ENCODE assay signal across 28 cellular contexts in the genomic region with DNA sequence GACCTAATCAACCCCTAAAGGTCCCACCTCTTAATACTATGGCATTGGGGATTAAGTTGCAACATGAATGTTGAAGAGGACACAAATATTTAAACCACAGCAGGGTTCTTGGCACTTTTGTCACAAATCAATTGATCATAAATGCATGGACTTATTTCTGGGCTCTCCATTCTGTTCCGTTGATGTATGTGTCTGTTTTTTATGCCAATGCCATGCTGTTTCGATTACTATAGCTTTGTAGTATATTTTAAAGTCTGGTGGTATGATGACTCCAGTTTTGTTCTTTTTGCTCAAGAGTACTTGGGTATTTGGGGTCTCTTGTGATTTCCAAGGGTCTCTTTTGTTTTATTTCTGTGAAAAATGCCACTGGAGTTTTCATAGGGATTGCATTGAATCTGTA. TPM values are rescaled to one million over a fixed set of nuclear protein-coding genes. Genes with fewer than 3 reads are reported as not detected.
"Had no signal": no experiment of that assay in that cellular context is flagged by ENCODE, and none has a peak within 500 bp of the region (broad histone marks: within the 10 kb centered on the region; RNA-seq: fewer than 3 reads in every experiment).

No MANE protein-coding gene starts in this region.

- H3K27ac ChIP-seq: stomach, suprapubic skin, testis, thoracic aorta, thyroid gland, tibial artery, tibial nerve, transverse colon, upper lobe of left lung, upper lobe of right lung, uterus, vagina had no signal

- H3K9me3 ChIP-seq: testis, thyroid gland had no signal

- ATAC-seq: stimulated activated effector memory CD8-positive, alpha-beta T cell treated with anti-CD3 and anti-CD28 coated beads, Interleukin-12 subunit alpha, Interleukin-12 subunit beta, amount 100 ng/mL, for 72 hours; stimulated activated memory B cell treated with anti-CD40 and anti-IgM and Interleukin-4, amounts not matched to agents 10 μg/mL and 1 μg/mL and 100 μg/mL, for 72 hours; stimulated activated naive B cell treated with anti-CD40 and anti-IgM and Interleukin-4, amounts not matched to agents 10 μg/mL and 1 μg/mL and 100 μg/mL, for 72 hours; stimulated activated naive CD8-positive, alpha-beta T cell treated with anti-CD3 and anti-CD28 coated beads, Interleukin-15, amount 100 ng/mL, for 72 hours; stimulated activated naive CD8-positive, alpha-beta T cell treated with anti-CD3 and anti-CD28 coated beads, Interleukin-15, Interleukin-2, amounts not matched to agents 100 U/mL and 50 U/mL, for 24 hours; upper lobe of right lung had no signal

- DNase-seq: stimulated activated CD4-positive, alpha-beta T cell treated with anti-CD3 and anti-CD28 coated beads, Interleukin-2, amount 100 ng/mL, for 48 hours; stimulated activated CD4-positive, alpha-beta T cell treated with anti-CD3 and anti-CD28 coated beads, Interleukin-4, amount 100 ng/mL, for 1 hour; stimulated activated CD4-positive, alpha-beta T cell treated with anti-CD3 and anti-CD28 coated beads, Interleukin-4, amount 100 ng/mL, for 24 hours; stimulated activated CD4-positive, alpha-beta T cell treated with anti-CD3 and anti-CD28 coated beads, Interleukin-4, amount 100 ng/mL, for 4 hours; stimulated activated CD8-positive, alpha-beta memory T cell treated with anti-CD3 and anti-CD28 coated beads, Interleukin-4, amount 100 ng/mL, for 48 hours; stimulated activated naive B cell treated with anti-CD40 and anti-IgM and Interleukin-4, amounts not matched to agents 10 μg/mL and 1 μg/mL and 100 μg/mL, for 72 hours; stimulated activated naive CD4-positive, alpha-beta T cell; stimulated activated naive CD4-positive, alpha-beta T cell treated with Interleukin-2 at 50 U/mL for 16 hours; stimulated activated naive CD8-positive, alpha-beta T cell treated with anti-CD3 and anti-CD28 coated beads, Interleukin-15, amount 100 ng/mL, for 72 hours; stimulated activated naive CD8-positive, alpha-beta T cell treated with anti-CD3 and anti-CD28 coated beads, Interleukin-15, Interleukin-2, amounts not matched to agents 100 U/mL and 50 U/mL, for 24 hours; stomach; substantia nigra; testis; thyroid gland; tibial artery; transverse colon; trophoblast cell; upper lobe of left lung; upper lobe of right lung; uterus had no signal

- H3K36me3 ChIP-seq: stomach, suprapubic skin, thoracic aorta, thyroid gland, tibial artery, tibial nerve, transverse colon, upper lobe of left lung, upper lobe of right lung, uterus, vagina had no signal

- H3K27me3 ChIP-seq: stomach, suprapubic skin, testis, thyroid gland, tibial nerve, transverse colon, upper lobe of left lung, upper lobe of right lung, uterus, vagina had no signal

- H3K4me3 ChIP-seq: stomach, suprapubic skin, testis, thoracic aorta, thyroid gland, tibial artery, tibial nerve, transverse colon, upper lobe of left lung, upper lobe of right lung, uterus, vagina had no signal

- FAIRE-seq: urothelium cell line had no signal

- H3K4me1 ChIP-seq: suprapubic skin, thyroid gland, tibial artery, tibial nerve, transverse colon, upper lobe of left lung, upper lobe of right lung, uterus, vagina had no signal

RNA-seq across cellular contexts. Expression of gene PLA2G2A, which starts 34.7 kb away (rescaled TPM):
- total RNA-seq: temporal lobe had no signal
